ENCODE assay signal across 1 cellular context in the genomic region with DNA sequence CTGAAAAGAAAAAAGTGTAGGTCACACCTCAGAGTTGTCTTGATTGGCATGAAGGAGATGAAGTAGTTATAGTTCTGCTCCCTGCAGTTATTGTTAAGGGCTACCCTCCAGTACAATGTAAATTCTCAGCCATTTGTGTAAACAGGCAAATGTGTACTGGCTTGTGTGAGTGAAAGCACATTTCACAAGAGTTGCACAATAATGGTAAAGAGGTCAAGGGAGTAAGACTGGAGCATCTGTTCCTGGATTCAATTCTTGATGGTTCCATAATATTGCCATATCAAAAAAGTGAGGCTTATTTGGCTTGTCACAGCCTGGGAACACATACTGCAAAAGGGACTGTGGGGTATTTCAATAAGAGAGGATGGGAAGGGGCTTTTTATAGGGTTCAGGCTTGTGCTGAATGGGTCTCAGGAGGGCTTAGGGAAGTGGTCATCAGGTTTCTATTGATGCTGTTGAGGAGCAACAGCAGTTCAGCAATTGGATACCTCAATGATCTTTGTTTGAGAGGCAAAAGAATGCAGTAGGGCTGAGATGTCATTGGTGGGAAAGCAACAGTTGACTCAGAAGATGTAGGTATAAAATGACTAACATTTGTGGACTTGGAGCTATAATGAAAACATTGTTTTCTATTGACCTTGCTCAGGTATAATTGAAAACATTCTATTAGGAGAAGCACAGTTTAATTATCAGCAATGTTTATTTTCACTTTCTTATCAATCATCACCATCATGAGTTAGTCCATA.
TF ChIP-seq lines count a peak whose summit lies in the region.

No MANE protein-coding gene starts in this region.

TF ChIP-seq in HepG2, 621 proteins besides CTCF, POLR2A, EP300 and RAD21 (continued from another document and continues in another):
- TF ChIP-seq, protein P1, sequence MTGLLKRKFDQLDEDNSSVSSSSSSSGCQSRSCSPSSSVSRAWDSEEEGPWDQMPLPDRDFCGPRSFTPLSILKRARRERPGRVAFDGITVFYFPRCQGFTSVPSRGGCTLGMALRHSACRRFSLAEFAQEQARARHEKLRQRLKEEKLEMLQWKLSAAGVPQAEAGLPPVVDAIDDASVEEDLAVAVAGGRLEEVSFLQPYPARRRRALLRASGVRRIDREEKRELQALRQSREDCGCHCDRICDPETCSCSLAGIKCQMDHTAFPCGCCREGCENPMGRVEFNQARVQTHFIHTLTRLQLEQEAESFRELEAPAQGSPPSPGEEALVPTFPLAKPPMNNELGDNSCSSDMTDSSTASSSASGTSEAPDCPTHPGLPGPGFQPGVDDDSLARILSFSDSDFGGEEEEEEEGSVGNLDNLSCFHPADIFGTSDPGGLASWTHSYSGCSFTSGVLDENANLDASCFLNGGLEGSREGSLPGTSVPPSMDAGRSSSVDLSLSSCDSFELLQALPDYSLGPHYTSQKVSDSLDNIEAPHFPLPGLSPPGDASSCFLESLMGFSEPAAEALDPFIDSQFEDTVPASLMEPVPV (CRISPR knock-in tag; IDR thresholded peaks at IDR 0.05), result no peak
- TF ChIP-seq ZNF260 (CRISPR knock-in tag; IDR thresholded peaks at IDR 0.05; ENCODE audit: borderline replicate concordance, low read depth), result no peak
- peak; percentile 73; the same call in 1 of the 2 replicates for TF ChIP-seq RORA (CRISPR knock-in tag; IDR thresholded peaks at IDR 0.05)
- TF ChIP-seq KLF11 (CRISPR knock-in tag; IDR thresholded peaks at IDR 0.05), result 0 out of 2 replicates have a peak, but pooled peaks have one; percentile 47
- peak; percentile 66 for TF ChIP-seq PPARG (CRISPR knock-in tag; conservative IDR thresholded peaks at IDR 0.05)
- no peak for TF ChIP-seq FOXK2 (IDR thresholded peaks at IDR 0.05)
- TF ChIP-seq, protein P2, sequence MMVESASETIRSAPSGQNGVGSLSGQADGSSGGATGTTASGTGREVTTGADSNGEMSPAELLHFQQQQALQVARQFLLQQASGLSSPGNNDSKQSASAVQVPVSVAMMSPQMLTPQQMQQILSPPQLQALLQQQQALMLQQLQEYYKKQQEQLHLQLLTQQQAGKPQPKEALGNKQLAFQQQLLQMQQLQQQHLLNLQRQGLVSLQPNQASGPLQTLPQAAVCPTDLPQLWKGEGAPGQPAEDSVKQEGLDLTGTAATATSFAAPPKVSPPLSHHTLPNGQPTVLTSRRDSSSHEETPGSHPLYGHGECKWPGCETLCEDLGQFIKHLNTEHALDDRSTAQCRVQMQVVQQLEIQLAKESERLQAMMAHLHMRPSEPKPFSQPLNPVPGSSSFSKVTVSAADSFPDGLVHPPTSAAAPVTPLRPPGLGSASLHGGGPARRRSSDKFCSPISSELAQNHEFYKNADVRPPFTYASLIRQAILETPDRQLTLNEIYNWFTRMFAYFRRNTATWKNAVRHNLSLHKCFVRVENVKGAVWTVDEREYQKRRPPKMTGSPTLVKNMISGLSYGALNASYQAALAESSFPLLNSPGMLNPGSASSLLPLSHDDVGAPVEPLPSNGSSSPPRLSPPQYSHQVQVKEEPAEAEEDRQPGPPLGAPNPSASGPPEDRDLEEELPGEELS (CRISPR knock-in tag; IDR thresholded peaks at IDR 0.05), result peak; percentile 97
- TF ChIP-seq CHD4 (IDR thresholded peaks at IDR 0.05; ENCODE audit: borderline replicate concordance, low read length), result no peak
- no peak for TF ChIP-seq ZNF557 (CRISPR knock-in tag; IDR thresholded peaks at IDR 0.05)
- no peak for TF ChIP-seq ZNF781 (CRISPR knock-in tag; IDR thresholded peaks at IDR 0.05; ENCODE audit: borderline replicate concordance, not compliant biosample characterization)
- TF ChIP-seq, protein P3, sequence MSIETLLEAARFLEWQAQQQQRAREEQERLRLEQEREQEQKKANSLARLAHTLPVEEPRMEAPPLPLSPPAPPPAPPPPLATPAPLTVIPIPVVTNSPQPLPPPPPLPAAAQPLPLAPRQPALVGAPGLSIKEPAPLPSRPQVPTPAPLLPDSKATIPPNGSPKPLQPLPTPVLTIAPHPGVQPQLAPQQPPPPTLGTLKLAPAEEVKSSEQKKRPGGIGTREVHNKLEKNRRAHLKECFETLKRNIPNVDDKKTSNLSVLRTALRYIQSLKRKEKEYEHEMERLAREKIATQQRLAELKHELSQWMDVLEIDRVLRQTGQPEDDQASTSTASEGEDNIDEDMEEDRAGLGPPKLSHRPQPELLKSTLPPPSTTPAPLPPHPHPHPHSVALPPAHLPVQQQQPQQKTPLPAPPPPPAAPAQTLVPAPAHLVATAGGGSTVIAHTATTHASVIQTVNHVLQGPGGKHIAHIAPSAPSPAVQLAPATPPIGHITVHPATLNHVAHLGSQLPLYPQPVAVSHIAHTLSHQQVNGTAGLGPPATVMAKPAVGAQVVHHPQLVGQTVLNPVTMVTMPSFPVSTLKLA (IDR thresholded peaks at IDR 0.05), result no peak
- TF ChIP-seq ZNF619 (CRISPR knock-in tag; IDR thresholded peaks at IDR 0.05), result no peak
- TF ChIP-seq, protein P4, sequence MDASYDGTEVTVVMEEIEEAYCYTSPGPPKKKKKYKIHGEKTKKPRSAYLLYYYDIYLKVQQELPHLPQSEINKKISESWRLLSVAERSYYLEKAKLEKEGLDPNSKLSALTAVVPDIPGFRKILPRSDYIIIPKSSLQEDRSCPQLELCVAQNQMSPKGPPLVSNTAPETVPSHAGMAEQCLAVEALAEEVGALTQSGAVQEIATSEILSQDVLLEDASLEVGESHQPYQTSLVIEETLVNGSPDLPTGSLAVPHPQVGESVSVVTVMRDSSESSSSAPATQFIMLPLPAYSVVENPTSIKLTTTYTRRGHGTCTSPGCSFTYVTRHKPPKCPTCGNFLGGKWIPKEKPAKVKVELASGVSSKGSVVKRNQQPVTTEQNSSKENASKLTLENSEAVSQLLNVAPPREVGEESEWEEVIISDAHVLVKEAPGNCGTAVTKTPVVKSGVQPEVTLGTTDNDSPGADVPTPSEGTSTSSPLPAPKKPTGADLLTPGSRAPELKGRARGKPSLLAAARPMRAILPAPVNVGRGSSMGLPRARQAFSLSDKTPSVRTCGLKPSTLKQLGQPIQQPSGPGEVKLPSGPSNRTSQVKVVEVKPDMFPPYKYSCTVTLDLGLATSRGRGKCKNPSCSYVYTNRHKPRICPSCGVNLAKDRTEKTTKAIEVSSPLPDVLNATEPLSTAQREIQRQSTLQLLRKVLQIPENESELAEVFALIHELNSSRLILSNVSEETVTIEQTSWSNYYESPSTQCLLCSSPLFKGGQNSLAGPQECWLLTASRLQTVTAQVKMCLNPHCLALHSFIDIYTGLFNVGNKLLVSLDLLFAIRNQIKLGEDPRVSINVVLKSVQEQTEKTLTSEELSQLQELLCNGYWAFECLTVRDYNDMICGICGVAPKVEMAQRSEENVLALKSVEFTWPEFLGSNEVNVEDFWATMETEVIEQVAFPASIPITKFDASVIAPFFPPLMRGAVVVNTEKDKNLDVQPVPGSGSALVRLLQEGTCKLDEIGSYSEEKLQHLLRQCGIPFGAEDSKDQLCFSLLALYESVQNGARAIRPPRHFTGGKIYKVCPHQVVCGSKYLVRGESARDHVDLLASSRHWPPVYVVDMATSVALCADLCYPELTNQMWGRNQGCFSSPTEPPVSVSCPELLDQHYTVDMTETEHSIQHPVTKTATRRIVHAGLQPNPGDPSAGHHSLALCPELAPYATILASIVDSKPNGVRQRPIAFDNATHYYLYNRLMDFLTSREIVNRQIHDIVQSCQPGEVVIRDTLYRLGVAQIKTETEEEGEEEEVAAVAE (CRISPR knock-in tag; IDR thresholded peaks at IDR 0.05; ENCODE audit: borderline replicate concordance), result peak; percentile 76
- no peak for TF ChIP-seq KAT7 (CRISPR knock-in tag; IDR thresholded peaks at IDR 0.05; ENCODE audit: borderline replicate concordance)
- TF ChIP-seq KLF13 (CRISPR knock-in tag; IDR thresholded peaks at IDR 0.05), result no peak
- TF ChIP-seq SKI (IDR thresholded peaks at IDR 0.05; ENCODE audit: partially characterized antibody), result peak; percentile 72
- TF ChIP-seq FOXP1 (IDR thresholded peaks at IDR 0.05), result peak; percentile 92
- peak; percentile 99 for TF ChIP-seq FOXP1 (CRISPR knock-in tag; IDR thresholded peaks at IDR 0.05)
- TF ChIP-seq, protein P5, sequence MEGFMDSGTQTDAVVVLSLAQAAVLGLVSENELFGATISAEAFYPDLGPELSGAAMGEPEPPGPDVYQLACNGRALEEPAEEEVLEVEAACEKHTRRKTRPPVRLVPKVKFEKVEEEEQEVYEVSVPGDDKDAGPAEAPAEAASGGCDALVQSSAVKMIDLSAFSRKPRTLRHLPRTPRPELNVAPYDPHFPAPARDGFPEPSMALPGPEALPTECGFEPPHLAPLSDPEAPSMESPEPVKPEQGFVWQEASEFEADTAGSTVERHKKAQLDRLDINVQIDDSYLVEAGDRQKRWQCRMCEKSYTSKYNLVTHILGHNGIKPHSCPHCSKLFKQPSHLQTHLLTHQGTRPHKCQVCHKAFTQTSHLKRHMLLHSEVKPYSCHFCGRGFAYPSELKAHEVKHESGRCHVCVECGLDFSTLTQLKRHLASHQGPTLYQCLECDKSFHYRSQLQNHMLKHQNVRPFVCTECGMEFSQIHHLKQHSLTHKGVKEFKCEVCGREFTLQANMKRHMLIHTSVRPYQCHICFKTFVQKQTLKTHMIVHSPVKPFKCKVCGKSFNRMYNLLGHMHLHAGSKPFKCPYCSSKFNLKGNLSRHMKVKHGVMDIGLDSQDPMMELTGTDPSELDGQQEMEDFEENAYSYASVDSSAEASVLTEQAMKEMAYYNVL (CRISPR knock-in tag; IDR thresholded peaks at IDR 0.05; ENCODE audit: borderline replicate concordance), result no peak
- TF ChIP-seq MEF2D (CRISPR knock-in tag; IDR thresholded peaks at IDR 0.05), result no peak
- TF ChIP-seq HOXA7 (CRISPR knock-in tag; IDR thresholded peaks at IDR 0.05), result no peak
- TF ChIP-seq PHF5A (CRISPR knock-in tag; IDR thresholded peaks at IDR 0.05; ENCODE audit: low read depth, unreplicated experiment), result peak; percentile 73
- TF ChIP-seq BRCA1 (CRISPR knock-in tag; IDR thresholded peaks at IDR 0.05), result no peak
- TF ChIP-seq ZNF292 (CRISPR knock-in tag; IDR thresholded peaks at IDR 0.05; ENCODE audit: borderline replicate concordance, low read depth), result peak; percentile 79; the same call in 1 of the 2 replicates
- no peak for TF ChIP-seq NCOA5 (CRISPR knock-in tag; IDR thresholded peaks at IDR 0.05)
- TF ChIP-seq, protein P6, sequence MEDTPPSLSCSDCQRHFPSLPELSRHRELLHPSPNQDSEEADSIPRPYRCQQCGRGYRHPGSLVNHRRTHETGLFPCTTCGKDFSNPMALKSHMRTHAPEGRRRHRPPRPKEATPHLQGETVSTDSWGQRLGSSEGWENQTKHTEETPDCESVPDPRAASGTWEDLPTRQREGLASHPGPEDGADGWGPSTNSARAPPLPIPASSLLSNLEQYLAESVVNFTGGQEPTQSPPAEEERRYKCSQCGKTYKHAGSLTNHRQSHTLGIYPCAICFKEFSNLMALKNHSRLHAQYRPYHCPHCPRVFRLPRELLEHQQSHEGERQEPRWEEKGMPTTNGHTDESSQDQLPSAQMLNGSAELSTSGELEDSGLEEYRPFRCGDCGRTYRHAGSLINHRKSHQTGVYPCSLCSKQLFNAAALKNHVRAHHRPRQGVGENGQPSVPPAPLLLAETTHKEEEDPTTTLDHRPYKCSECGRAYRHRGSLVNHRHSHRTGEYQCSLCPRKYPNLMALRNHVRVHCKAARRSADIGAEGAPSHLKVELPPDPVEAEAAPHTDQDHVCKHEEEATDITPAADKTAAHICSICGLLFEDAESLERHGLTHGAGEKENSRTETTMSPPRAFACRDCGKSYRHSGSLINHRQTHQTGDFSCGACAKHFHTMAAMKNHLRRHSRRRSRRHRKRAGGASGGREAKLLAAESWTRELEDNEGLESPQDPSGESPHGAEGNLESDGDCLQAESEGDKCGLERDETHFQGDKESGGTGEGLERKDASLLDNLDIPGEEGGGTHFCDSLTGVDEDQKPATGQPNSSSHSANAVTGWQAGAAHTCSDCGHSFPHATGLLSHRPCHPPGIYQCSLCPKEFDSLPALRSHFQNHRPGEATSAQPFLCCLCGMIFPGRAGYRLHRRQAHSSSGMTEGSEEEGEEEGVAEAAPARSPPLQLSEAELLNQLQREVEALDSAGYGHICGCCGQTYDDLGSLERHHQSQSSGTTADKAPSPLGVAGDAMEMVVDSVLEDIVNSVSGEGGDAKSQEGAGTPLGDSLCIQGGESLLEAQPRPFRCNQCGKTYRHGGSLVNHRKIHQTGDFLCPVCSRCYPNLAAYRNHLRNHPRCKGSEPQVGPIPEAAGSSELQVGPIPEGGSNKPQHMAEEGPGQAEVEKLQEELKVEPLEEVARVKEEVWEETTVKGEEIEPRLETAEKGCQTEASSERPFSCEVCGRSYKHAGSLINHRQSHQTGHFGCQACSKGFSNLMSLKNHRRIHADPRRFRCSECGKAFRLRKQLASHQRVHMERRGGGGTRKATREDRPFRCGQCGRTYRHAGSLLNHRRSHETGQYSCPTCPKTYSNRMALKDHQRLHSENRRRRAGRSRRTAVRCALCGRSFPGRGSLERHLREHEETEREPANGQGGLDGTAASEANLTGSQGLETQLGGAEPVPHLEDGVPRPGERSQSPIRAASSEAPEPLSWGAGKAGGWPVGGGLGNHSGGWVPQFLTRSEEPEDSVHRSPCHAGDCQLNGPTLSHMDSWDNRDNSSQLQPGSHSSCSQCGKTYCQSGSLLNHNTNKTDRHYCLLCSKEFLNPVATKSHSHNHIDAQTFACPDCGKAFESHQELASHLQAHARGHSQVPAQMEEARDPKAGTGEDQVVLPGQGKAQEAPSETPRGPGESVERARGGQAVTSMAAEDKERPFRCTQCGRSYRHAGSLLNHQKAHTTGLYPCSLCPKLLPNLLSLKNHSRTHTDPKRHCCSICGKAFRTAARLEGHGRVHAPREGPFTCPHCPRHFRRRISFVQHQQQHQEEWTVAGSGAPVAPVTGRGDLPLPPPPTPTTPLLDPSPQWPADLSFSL (CRISPR knock-in tag; IDR thresholded peaks at IDR 0.05), result peak; percentile 69; the same call in 1 of the 2 replicates
- TF ChIP-seq ZNF788 (CRISPR knock-in tag; IDR thresholded peaks at IDR 0.05; ENCODE audit: borderline replicate concordance), result no peak
- TF ChIP-seq CBX5 (CRISPR knock-in tag; IDR thresholded peaks at IDR 0.05; ENCODE audit: borderline replicate concordance), result no peak
- no peak for TF ChIP-seq KDM6A (CRISPR knock-in tag; IDR thresholded peaks at IDR 0.05; ENCODE audit: low read depth)
- no peak for TF ChIP-seq GABPB1 (CRISPR knock-in tag; IDR thresholded peaks at IDR 0.05)
- no peak; the same call in 1 of the 2 replicates for TF ChIP-seq ZNF460 (CRISPR knock-in tag; IDR thresholded peaks at IDR 0.05; ENCODE audit: borderline replicate concordance)
- TF ChIP-seq PTBP1 (IDR thresholded peaks at IDR 0.05; ENCODE audit: low read depth, low read length, poor library complexity, severe bottlenecking), result no peak
- TF ChIP-seq GATAD2A (CRISPR knock-in tag; IDR thresholded peaks at IDR 0.05), result peak; percentile 98
- TF ChIP-seq JDP2 (CRISPR knock-in tag; IDR thresholded peaks at IDR 0.05; ENCODE audit: borderline replicate concordance), result no peak
- peak; percentile 94 for TF ChIP-seq NR2F2 (IDR thresholded peaks at IDR 0.05; ENCODE audit: borderline replicate concordance, low read depth)
- TF ChIP-seq ZNF776 (CRISPR knock-in tag; IDR thresholded peaks at IDR 0.05), result no peak
- TF ChIP-seq, protein P7, sequence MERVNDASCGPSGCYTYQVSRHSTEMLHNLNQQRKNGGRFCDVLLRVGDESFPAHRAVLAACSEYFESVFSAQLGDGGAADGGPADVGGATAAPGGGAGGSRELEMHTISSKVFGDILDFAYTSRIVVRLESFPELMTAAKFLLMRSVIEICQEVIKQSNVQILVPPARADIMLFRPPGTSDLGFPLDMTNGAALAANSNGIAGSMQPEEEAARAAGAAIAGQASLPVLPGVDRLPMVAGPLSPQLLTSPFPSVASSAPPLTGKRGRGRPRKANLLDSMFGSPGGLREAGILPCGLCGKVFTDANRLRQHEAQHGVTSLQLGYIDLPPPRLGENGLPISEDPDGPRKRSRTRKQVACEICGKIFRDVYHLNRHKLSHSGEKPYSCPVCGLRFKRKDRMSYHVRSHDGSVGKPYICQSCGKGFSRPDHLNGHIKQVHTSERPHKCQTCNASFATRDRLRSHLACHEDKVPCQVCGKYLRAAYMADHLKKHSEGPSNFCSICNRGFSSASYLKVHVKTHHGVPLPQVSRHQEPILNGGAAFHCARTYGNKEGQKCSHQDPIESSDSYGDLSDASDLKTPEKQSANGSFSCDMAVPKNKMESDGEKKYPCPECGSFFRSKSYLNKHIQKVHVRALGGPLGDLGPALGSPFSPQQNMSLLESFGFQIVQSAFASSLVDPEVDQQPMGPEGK (CRISPR knock-in tag; IDR thresholded peaks at IDR 0.05), result no peak; the same call in 1 of the 2 replicates
